15 cellular contexts compared by ENCODE assay signal in the genomic region with DNA sequence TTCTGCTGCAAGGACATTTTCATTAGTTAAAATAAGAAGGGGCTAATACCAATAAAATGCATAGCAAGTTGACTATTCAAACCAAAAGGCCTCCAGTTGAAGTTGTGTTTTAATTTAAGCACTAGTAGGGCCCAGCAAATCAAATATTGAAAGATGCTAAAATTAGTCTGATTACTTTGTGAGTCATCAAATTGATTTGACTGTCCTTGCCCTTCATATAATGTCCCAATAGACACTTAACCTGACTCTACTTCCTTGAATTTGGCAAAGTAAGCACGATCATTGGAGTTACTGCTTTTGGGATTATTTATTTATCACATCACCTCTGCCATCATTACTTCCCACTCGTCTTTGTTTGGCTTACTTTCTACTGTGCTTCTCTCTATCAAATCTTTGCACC.
DNase-seq lines count a peak whose midpoint lies in the region; TF ChIP-seq lines count a peak whose summit lies in the region.
"Had no signal": no experiment of that assay in that cellular context is flagged by ENCODE, and none has a peak within 500 bp of the region (broad histone marks: within the 10 kb centered on the region; RNA-seq: fewer than 3 reads in every experiment).

No MANE protein-coding gene starts in this region.

- peaks cover 0 to 4% (median 0%) of the 10 kb centered on the region in 4 donors for H3K4me1 ChIP-seq in tibial nerve

- no peaks in the 10 kb centered on the region for H3K36me3 ChIP-seq in tibial nerve

- DNase-seq in NCI-H510A treated with DMSO at 0.1 percent for 48 hours (lab: John Stamatoyannopoulos, UW) (peak; percentile 17), NCI-H510A (lab: John Stamatoyannopoulos, UW) (no peak), DMS153 treated with DMSO at 0.1 percent for 48 hours (lab: John Stamatoyannopoulos, UW; ENCODE audit: unreplicated experiment) (peak; percentile 9), NCI-H69 (lab: John Stamatoyannopoulos, UW) (peak; percentile 88), tibial nerve (ENCODE audit: low spot score in 2 of 2) (no peak), DMS114 treated with DMSO at 0.1 percent for 48 hours (lab: John Stamatoyannopoulos, UW; ENCODE audit: unreplicated experiment) (no peak)
- DNase-seq in stimulated activated CD4-positive, alpha-beta T cell treated with anti-CD3 and anti-CD28 coated beads, Interleukin-1b, Interleukin-23, amount 100 ng/mL, for 48 hours, result no peak
- DNase-seq: C1 segment of cervical spinal cord; CD4-positive, alpha-beta memory T cell; DMS79 treated with DMSO at 0.1 percent for 48 hours; GF-D8; HFFc6; KBM-7 had no signal

- no peak for TF ChIP-seq CTCF in tibial nerve (IDR thresholded peaks at IDR 0.05)

- no peak overlapping the region for H3K27ac ChIP-seq in tibial nerve
- H3K27ac ChIP-seq: HL-60 had no signal

- no peaks in the 10 kb centered on the region for H3K9me3 ChIP-seq in tibial nerve

- no peaks in the 10 kb centered on the region for H3K27me3 ChIP-seq in tibial nerve

- no peak overlapping the region for H3K4me3 ChIP-seq in tibial nerve
- H3K4me3 ChIP-seq: GM23338 had no signal

- WGBS in tibial nerve, 2 donors, result 50 to 77% methylated on average over 2 of the region's 2 CpGs

- TF ChIP-seq POLR2A in tibial nerve (IDR thresholded peaks at IDR 0.05), result no peak

- no peak for TF ChIP-seq EP300 in tibial nerve (IDR thresholded peaks at IDR 0.05)

Comparison
In these comparisons a context has a peak if more than half of its experiments do, and no peak if none do; other contexts are left out.
1. DNase-seq: peak in NCI-H510A treated with DMSO at 0.1 percent for 48 hours (single experiment), DMS153 treated with DMSO at 0.1 percent for 48 hours (single experiment) and NCI-H69 (single experiment); none in NCI-H510A (single experiment), stimulated activated CD4-positive, alpha-beta T cell treated with anti-CD3 and anti-CD28 coated beads, Interleukin-1b, Interleukin-23, amount 100 ng/mL, for 48 hours (single experiment), tibial nerve (0 of 2) and DMS114 treated with DMSO at 0.1 percent for 48 hours (single experiment).